Comparison of ENCODE assay signal across 1 cellular context in the genomic region with DNA sequence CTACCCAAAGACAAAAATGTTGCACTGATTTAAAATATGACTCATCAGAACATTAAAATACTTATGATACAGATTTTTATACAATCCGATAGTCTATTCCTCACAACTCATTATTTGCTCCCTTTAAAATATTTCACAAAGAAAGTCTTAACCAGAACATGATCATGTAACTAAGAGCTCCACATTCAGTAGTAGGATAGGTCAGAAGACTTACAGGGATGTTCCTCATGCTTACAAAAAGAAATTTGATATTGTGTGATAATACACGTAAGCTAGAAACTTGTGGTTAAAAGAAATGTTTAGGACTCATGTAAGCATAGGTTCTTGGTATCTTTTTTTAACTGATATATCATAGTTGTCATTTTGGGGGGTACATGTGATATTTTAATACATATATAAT.
TF ChIP-seq lines count a peak whose summit lies in the region.

No MANE protein-coding gene starts in this region.

TF ChIP-seq in IMR-90, 13 proteins besides CTCF, POLR2A, EP300 and RAD21 (continued from another document):
- TF ChIP-seq ELK1 (IDR thresholded peaks at IDR 0.05; ENCODE audit: borderline replicate concordance, low read depth, low read length) (no peak), USF2 (IDR thresholded peaks at IDR 0.05; ENCODE audit: low read depth, low read length) (no peak), MAZ (IDR thresholded peaks at IDR 0.05; ENCODE audit: borderline replicate concordance, low read depth, low read length) (no peak)
TF ChIP-seq in IMR-90: peak in this region for 0.
